In the genomic region with DNA sequence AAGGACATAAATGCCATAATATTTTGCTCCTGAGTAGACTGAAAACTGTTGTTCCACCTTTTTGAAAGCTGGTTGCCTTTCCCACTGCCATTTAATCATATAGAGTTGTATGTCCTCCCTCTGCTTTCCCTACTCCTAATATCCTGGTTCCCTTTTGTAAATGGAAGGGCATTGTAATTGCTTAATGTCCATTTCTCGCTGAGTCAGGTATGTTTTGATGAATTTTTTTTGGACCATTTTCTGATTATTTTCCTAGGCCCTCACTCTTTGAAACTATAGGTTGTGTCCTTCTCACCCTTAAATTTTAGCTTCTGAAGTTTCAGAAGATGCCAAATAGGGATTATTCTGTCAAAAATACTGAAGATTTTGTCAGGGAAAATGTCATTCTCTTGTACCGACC, we compare ENCODE assay signal across 16 cellular contexts.
"Had no signal": no experiment of that assay in that cellular context is flagged by ENCODE, and none has a peak within 500 bp of the region (broad histone marks: within the 10 kb centered on the region; RNA-seq: fewer than 3 reads in every experiment).

No MANE protein-coding gene starts in this region.

- H3K4me3 Mint-ChIP-seq: activated T-helper 1 cell treated with anti-CD3 and anti-CD28 coated beads, Interleukin-12 subunit alpha, Interleukin-12 subunit beta, Interleukin-2, Interleukin-4 antibody, amounts not matched to agents 30 ng/mL and 10 ng/mL and 1 ng/mL, durations not matched to agents 14 hours and 24 hours and 36 hours; stimulated activated naive CD8-positive, alpha-beta T cell treated with anti-CD3 and anti-CD28 coated beads, Interleukin-15, amount 100 ng/mL, for 72 hours; T-cell had no signal

- DNase-seq: activated CD4-positive, alpha-beta T cell treated with anti-CD3 and anti-CD28 coated beads for 1 hour; activated CD4-positive, alpha-beta T cell treated with anti-CD3 and anti-CD28 coated beads, Interleukin-2, amount 50 U/mL, for 4 hours; activated naive CD4-positive, alpha-beta T cell; left lung; mammary epithelial cell; naive thymus-derived CD4-positive, alpha-beta T cell; occipital lobe; right cardiac atrium; SK-N-SH; small intestine; stimulated activated naive CD8-positive, alpha-beta T cell treated with anti-CD3 and anti-CD28 coated beads, Interleukin-15, amount 100 ng/mL, for 72 hours; T-cell; T1000; upper lobe of right lung had no signal

- H3K27ac ChIP-seq: left lung, upper lobe of right lung had no signal

- ATAC-seq: esophagus mucosa; left lung; naive thymus-derived CD4-positive, alpha-beta T cell; right cardiac atrium; stimulated activated naive CD8-positive, alpha-beta T cell treated with anti-CD3 and anti-CD28 coated beads, Interleukin-15, amount 100 ng/mL, for 72 hours; T-cell; upper lobe of right lung had no signal

- H3K4me3 ChIP-seq: left lung, upper lobe of right lung had no signal

- H3K27me3 ChIP-seq: left lung, upper lobe of right lung had no signal

- H3K27ac Mint-ChIP-seq: activated T-helper 1 cell treated with anti-CD3 and anti-CD28 coated beads, Interleukin-12 subunit alpha, Interleukin-12 subunit beta, Interleukin-2, Interleukin-4 antibody, amounts not matched to agents 30 ng/mL and 10 ng/mL and 1 ng/mL, durations not matched to agents 14 hours and 24 hours and 36 hours; stimulated activated naive CD8-positive, alpha-beta T cell treated with anti-CD3 and anti-CD28 coated beads, Interleukin-15, amount 100 ng/mL, for 72 hours had no signal

- H3K27me3 Mint-ChIP-seq: naive thymus-derived CD4-positive, alpha-beta T cell; stimulated activated naive CD8-positive, alpha-beta T cell treated with anti-CD3 and anti-CD28 coated beads, Interleukin-15, amount 100 ng/mL, for 72 hours; T-cell had no signal

- H3K9me3 Mint-ChIP-seq: activated T-helper 1 cell treated with anti-CD3 and anti-CD28 coated beads, Interleukin-12 subunit alpha, Interleukin-12 subunit beta, Interleukin-2, Interleukin-4 antibody, amounts not matched to agents 30 ng/mL and 10 ng/mL and 1 ng/mL, durations not matched to agents 14 hours and 24 hours and 36 hours; naive thymus-derived CD4-positive, alpha-beta T cell; stimulated activated naive CD8-positive, alpha-beta T cell treated with anti-CD3 and anti-CD28 coated beads, Interleukin-15, amount 100 ng/mL, for 72 hours; T-cell had no signal

- H3K9me3 ChIP-seq: left lung, SK-N-SH, upper lobe of right lung had no signal
